In genomic region chr16:71440669-71441347, GRCh38 we compare ENCODE assay signal across 1 cellular context.
TF ChIP-seq lines count a peak whose summit lies in the region.

No MANE protein-coding gene starts in this region.

TF ChIP-seq in HepG2, 621 proteins besides CTCF, POLR2A, EP300 and RAD21 (continued from another document and continues in another):
- TF ChIP-seq TSC22D2 (CRISPR knock-in tag; IDR thresholded peaks at IDR 0.05; ENCODE audit: borderline replicate concordance) (no peak), TCF7L2 (IDR thresholded peaks at IDR 0.05; ENCODE audit: low read depth, low read length) (no peak), POLR2G (IDR thresholded peaks at IDR 0.05; ENCODE audit: low read depth, low read length) (no peak), EZH2 (conservative IDR thresholded peaks at IDR 0.05; ENCODE audit: low read depth, low read length) (no peak), ZMAT5 (CRISPR knock-in tag; IDR thresholded peaks at IDR 0.05; ENCODE audit: borderline replicate concordance, low read depth) (no peak), ZNF180 (CRISPR knock-in tag; IDR thresholded peaks at IDR 0.05; ENCODE audit: borderline replicate concordance, low read depth) (no peak), ZNF329 (CRISPR knock-in tag; IDR thresholded peaks at IDR 0.05; ENCODE audit: low read depth) (no peak), ZNF792 (CRISPR knock-in tag; IDR thresholded peaks at IDR 0.05) (no peak), ZNF407 (CRISPR knock-in tag; IDR thresholded peaks at IDR 0.05; ENCODE audit: not compliant biosample characterization) (no peak), ZSCAN9 (CRISPR knock-in tag; IDR thresholded peaks at IDR 0.05; ENCODE audit: borderline replicate concordance) (no peak), ZNF225 (CRISPR knock-in tag; IDR thresholded peaks at IDR 0.05) (no peak; the same call in 1 of the 2 replicates), CENPT (CRISPR knock-in tag; IDR thresholded peaks at IDR 0.05; ENCODE audit: low read depth) (no peak), UBTF (CRISPR knock-in tag; IDR thresholded peaks at IDR 0.05) (peak; percentile 32; the same call in 1 of the 2 replicates), HOXA9 (CRISPR knock-in tag; IDR thresholded peaks at IDR 0.05; ENCODE audit: borderline replicate concordance) (no peak), CREBL2 (CRISPR knock-in tag; IDR thresholded peaks at IDR 0.05; ENCODE audit: borderline replicate concordance) (no peak), ZNF468 (CRISPR knock-in tag; IDR thresholded peaks at IDR 0.05) (no peak), LRRFIP1 (CRISPR knock-in tag; conservative IDR thresholded peaks at IDR 0.05) (no peak), ZNF253 (CRISPR knock-in tag; IDR thresholded peaks at IDR 0.05; ENCODE audit: borderline replicate concordance) (no peak), ZUFSP (CRISPR knock-in tag; IDR thresholded peaks at IDR 0.05; ENCODE audit: borderline replicate concordance) (no peak), TOPORS (CRISPR knock-in tag; IDR thresholded peaks at IDR 0.05) (peak; percentile 41; the same call in 1 of the 2 replicates), XRCC5 (optimal IDR thresholded peaks at IDR 0.05; ENCODE audit: low read length) (peak; percentile 85), STAT5B (CRISPR knock-in tag; IDR thresholded peaks at IDR 0.05) (no peak), ZMAT3 (CRISPR knock-in tag; conservative IDR thresholded peaks at IDR 0.05) (no peak), TP53 (CRISPR knock-in tag; conservative IDR thresholded peaks at IDR 0.05) (no peak), ZFP91 (CRISPR knock-in tag; IDR thresholded peaks at IDR 0.05; ENCODE audit: borderline replicate concordance) (peak; percentile 40), NR2F2 (IDR thresholded peaks at IDR 0.05; ENCODE audit: borderline replicate concordance, low read depth) (no peak), JUN (CRISPR knock-in tag; IDR thresholded peaks at IDR 0.05) (no peak), ARID2 (CRISPR knock-in tag; IDR thresholded peaks at IDR 0.05; ENCODE audit: borderline replicate concordance) (0 out of 2 replicates have a peak, but pooled peaks have one; percentile 28), CBX2 (IDR thresholded peaks at IDR 0.05; ENCODE audit: low read depth, low read length) (no peak), CBX2 (CRISPR knock-in tag; IDR thresholded peaks at IDR 0.05; ENCODE audit: low read depth) (no peak), MXD1 (CRISPR knock-in tag; IDR thresholded peaks at IDR 0.05) (no peak), HMGXB4 (CRISPR knock-in tag; IDR thresholded peaks at IDR 0.05; ENCODE audit: borderline replicate concordance in 1 of 2, low read depth in 1 of 2) (no peak; a peak in 1 of 4 replicates), ZNF784 (CRISPR knock-in tag; IDR thresholded peaks at IDR 0.05; ENCODE audit: borderline replicate concordance) (no peak), DMTF1 (CRISPR knock-in tag; IDR thresholded peaks at IDR 0.05) (0 out of 2 replicates have a peak, but pooled peaks have one; percentile 32), SALL2 (CRISPR knock-in tag; IDR thresholded peaks at IDR 0.05) (no peak)
